8 cellular contexts compared by ENCODE assay signal in genomic region chr19:43527860-43528622, GRCh38. TPM values are rescaled to one million over a fixed set of nuclear protein-coding genes. Genes with fewer than 3 reads are reported as not detected.
DNase-seq lines count a peak whose midpoint lies in the region; ATAC-seq, FAIRE-seq and TF ChIP-seq lines count a peak whose summit lies in the region.

No MANE protein-coding gene starts in this region.

- H3K4me1 ChIP-seq in CD4-positive, CD25-positive, alpha-beta regulatory T cell (ENCODE audit: control insufficient read depth, insufficient read depth, low read length, poor library complexity, severe bottlenecking) = peaks cover 38% of the 10 kb centered on the region
- H3K4me1 ChIP-seq in ascending aorta = peaks cover 12 to 24% of the 10 kb centered on the region in 2 donors
- peaks cover 21 to 30% of the 10 kb centered on the region in 2 donors for H3K4me1 ChIP-seq in naive thymus-derived CD4-positive, alpha-beta T cell (ENCODE audit: control insufficient read depth in 2 of 2, insufficient read depth in 2 of 2, low read length in 2 of 2)

- H3K4me1 Mint-ChIP-seq in CD4-positive, CD25-positive, alpha-beta regulatory T cell = peaks cover 5 to 39% (median 24%) of the 10 kb centered on the region in 4 donors
- H3K4me1 Mint-ChIP-seq in naive thymus-derived CD4-positive, alpha-beta T cell = peaks cover 14 to 42% (median 30%) of the 10 kb centered on the region in 7 donors

- H3K36me3 ChIP-seq in CD4-positive, CD25-positive, alpha-beta regulatory T cell (ENCODE audit: control insufficient read depth, insufficient read depth, low read length) = no peaks in the 10 kb centered on the region
- no peaks in the 10 kb centered on the region for H3K36me3 ChIP-seq in ascending aorta
- peaks cover 0 to 5% (median 0%) of the 10 kb centered on the region in 3 experiments for H3K36me3 ChIP-seq in naive thymus-derived CD4-positive, alpha-beta T cell (ENCODE audit: control insufficient read depth in 2 of 3, insufficient read depth in 3 of 3, low read length in 3 of 3)

- peak overlapping the region in 1 of 3 donors; percentile 42 for H3K27ac Mint-ChIP-seq in CD4-positive, CD25-positive, alpha-beta regulatory T cell
- peak overlapping the region in 6 of 9 donors; percentile 33 to 91 (median 56) for H3K27ac Mint-ChIP-seq in naive thymus-derived CD4-positive, alpha-beta T cell

- no peaks in the 10 kb centered on the region for H3K27me3 Mint-ChIP-seq in CD4-positive, CD25-positive, alpha-beta regulatory T cell
- H3K27me3 Mint-ChIP-seq in naive thymus-derived CD4-positive, alpha-beta T cell = no peaks in the 10 kb centered on the region

- DNase-seq in CD4-positive, CD25-positive, alpha-beta regulatory T cell = no peak
- DNase-seq in NB4 (ENCODE audit: low read depth) (peak; percentile 24), ascending aorta (ENCODE audit: low spot score in 2 of 2) (peak in 1 of 2 donors; percentile 79), H54 (ENCODE audit: insufficient read length, low spot score) (no peak)
- DNase-seq in naive thymus-derived CD4-positive, alpha-beta T cell = no peak
- no peak for DNase-seq in activated CD4-positive, CD25-positive, alpha-beta regulatory T cell (lab: John Stamatoyannopoulos, UW)
- no peak for DNase-seq in stimulated activated CD8-positive, alpha-beta memory T cell treated with anti-CD3 and anti-CD28 coated beads, Interleukin-4, amount 100 ng/mL, for 48 hours

- ATAC-seq in CD4-positive, CD25-positive, alpha-beta regulatory T cell (ENCODE audit: low read depth in 2 of 2) = no peak
- no peak for ATAC-seq in naive thymus-derived CD4-positive, alpha-beta T cell
- ATAC-seq in GM18498 (IDR thresholded peaks at IDR 0.05; ENCODE audit: unreplicated experiment) = no peak

- no peak overlapping the region for H3K27ac ChIP-seq in CD4-positive, CD25-positive, alpha-beta regulatory T cell (ENCODE audit: insufficient read depth, low read length, poor library complexity, severe bottlenecking)
- peak overlapping the region; percentile 82 to 87 for H3K27ac ChIP-seq in ascending aorta
- H3K27ac ChIP-seq in naive thymus-derived CD4-positive, alpha-beta T cell (ENCODE audit: low read depth, low read length) = peak overlapping the region; percentile 81

- no peaks in the 10 kb centered on the region for H3K9me3 ChIP-seq in CD4-positive, CD25-positive, alpha-beta regulatory T cell (ENCODE audit: control insufficient read depth in 2 of 2, low read length in 2 of 2)
- H3K9me3 ChIP-seq in ascending aorta = no peaks in the 10 kb centered on the region
- H3K9me3 ChIP-seq in naive thymus-derived CD4-positive, alpha-beta T cell (ENCODE audit: control insufficient read depth in 2 of 3, low read length in 3 of 3) = no peaks in the 10 kb centered on the region

- H3K4me3 ChIP-seq in CD4-positive, CD25-positive, alpha-beta regulatory T cell (ENCODE audit: low read depth, low read length) = no peak overlapping the region
- H3K4me3 ChIP-seq in NB4 (ENCODE audit: low read depth, low read length) (no peak overlapping the region), ascending aorta (peak overlapping the region in 1 of 2 donors; percentile 76)
- H3K4me3 ChIP-seq in naive thymus-derived CD4-positive, alpha-beta T cell (ENCODE audit: low read length) = no peak overlapping the region

- no peak for TF ChIP-seq POLR2A in NB4 (IDR thresholded peaks at IDR 0.05; ENCODE audit: extremely low read depth, insufficient read length)
- no peak for TF ChIP-seq POLR2A in H54 (IDR thresholded peaks at IDR 0.05; ENCODE audit: low read depth, low read length)

- FAIRE-seq in H54 (lab: Jason Lieb, UNC) = no peak

- no peaks in the 10 kb centered on the region for H3K27me3 ChIP-seq in CD4-positive, CD25-positive, alpha-beta regulatory T cell (ENCODE audit: control insufficient read depth, insufficient read depth, low read length)
- no peaks in the 10 kb centered on the region for H3K27me3 ChIP-seq in ascending aorta
- H3K27me3 ChIP-seq in naive thymus-derived CD4-positive, alpha-beta T cell (ENCODE audit: control insufficient read depth in 2 of 2, insufficient read depth in 2 of 2, low read length in 2 of 2) = no peaks in the 10 kb centered on the region

- H3K36me3 Mint-ChIP-seq in CD4-positive, CD25-positive, alpha-beta regulatory T cell = no peaks in the 10 kb centered on the region
- H3K36me3 Mint-ChIP-seq in naive thymus-derived CD4-positive, alpha-beta T cell = peaks cover 0 to 1% (median 0%) of the 10 kb centered on the region in 5 donors

- CTCF ChIA-PET in naive thymus-derived CD4-positive, alpha-beta T cell (lab: Charles Lee) = interaction anchor here (0.6 to 3.4 kb wide), 8 partner anchors 8 to 94 kb away, joined by 3 to 19 read pairs (median 4); partner anchors contain the start of gene IRGQ

- H3K4me3 Mint-ChIP-seq in CD4-positive, CD25-positive, alpha-beta regulatory T cell = peak overlapping the region in 3 of 4 donors; percentile 26 to 76 (median 54)
- H3K4me3 Mint-ChIP-seq in naive thymus-derived CD4-positive, alpha-beta T cell = peak overlapping the region in 8 of 10 donors; percentile 10 to 90 (median 54)

- H3K9me3 Mint-ChIP-seq in CD4-positive, CD25-positive, alpha-beta regulatory T cell = no peaks in the 10 kb centered on the region
- H3K9me3 Mint-ChIP-seq in naive thymus-derived CD4-positive, alpha-beta T cell = no peaks in the 10 kb centered on the region

- intact Hi-C loops in ascending aorta (cut with DNase I) = loop anchor here (2.0 kb wide), 4 partner anchors 23 to 143 kb away; partner anchors contain the start of genes PHLDB3 and PLAUR
- intact Hi-C loops in naive thymus-derived CD4-positive, alpha-beta T cell (cut with micrococcal nuclease) = loop anchor here (1.0 to 10.0 kb wide), 4 partner anchors 24 to 257 kb away; partner anchors contain the start of genes PHLDB3 (in 2 of the 2) and KCNN4 (in 1 of the 2)

- POLR2A ChIA-PET in naive thymus-derived CD4-positive, alpha-beta T cell (lab: Charles Lee) = interaction anchor here (0.6 to 1.7 kb wide), 4 partner anchors 25 to 88 kb away, joined by 4 to 7 read pairs (median 4); no protein-coding TSS in a partner anchor

- no peak for TF ChIP-seq CTCF in NB4 (IDR thresholded peaks at IDR 0.05; ENCODE audit: low read depth, low read length)
- TF ChIP-seq CTCF in ascending aorta (IDR thresholded peaks at IDR 0.05) = no peak

RNA-seq across cellular contexts. Expression of gene ETHE1, which starts 1.0 kb away (rescaled TPM):
- total RNA-seq in CD4-positive, CD25-positive, alpha-beta regulatory T cell = 22.8 TPM
- polyA plus RNA-seq in CD4-positive, CD25-positive, alpha-beta regulatory T cell = 10 to 100 TPM; 55.1 to 73.5 (median 64.4) TPM
- total RNA-seq in ascending aorta = 118 TPM
- total RNA-seq in naive thymus-derived CD4-positive, alpha-beta T cell = 10 to 100 TPM; 20.3 to 58.6 (median 23.9) TPM
- polyA plus RNA-seq in naive thymus-derived CD4-positive, alpha-beta T cell = 10 to 100 TPM; 58.0 to 59.3 TPM

RNA-seq across cellular contexts. Expression of gene ZNF575, which starts 4.9 kb away (rescaled TPM):
- 3.3 TPM for total RNA-seq in CD4-positive, CD25-positive, alpha-beta regulatory T cell
- 1 to 10 TPM in 3 of 4 donors, under 1 TPM in 1; 0.83 to 1.6 (median 1.3) TPM for polyA plus RNA-seq in CD4-positive, CD25-positive, alpha-beta regulatory T cell
- total RNA-seq in ascending aorta = not detected
- total RNA-seq in naive thymus-derived CD4-positive, alpha-beta T cell = 10 to 100 TPM in 2 of 5 experiments, 1 to 10 TPM in 3; 4.5 to 10.7 (median 5.6) TPM
- polyA plus RNA-seq in naive thymus-derived CD4-positive, alpha-beta T cell = 1 to 10 TPM; 2.7 to 3.5 TPM

RNA-seq across cellular contexts. Expression of gene PHLDB3, which starts 23.5 kb away (rescaled TPM):
- total RNA-seq in CD4-positive, CD25-positive, alpha-beta regulatory T cell = 64.1 TPM
- polyA plus RNA-seq in CD4-positive, CD25-positive, alpha-beta regulatory T cell = 1 to 10 TPM; 1.5 to 4.4 (median 3.6) TPM
- total RNA-seq in ascending aorta = 1.8 TPM
- 10 to 100 TPM; 24.5 to 98.8 (median 43.3) TPM for total RNA-seq in naive thymus-derived CD4-positive, alpha-beta T cell
- polyA plus RNA-seq in naive thymus-derived CD4-positive, alpha-beta T cell = 1 to 10 TPM; 4.5 to 6.5 TPM

RNA-seq across cellular contexts. Expression of gene XRCC1, which starts 47.3 kb away (rescaled TPM):
- total RNA-seq in CD4-positive, CD25-positive, alpha-beta regulatory T cell = 35.4 TPM
- polyA plus RNA-seq in CD4-positive, CD25-positive, alpha-beta regulatory T cell = 10 to 100 TPM; 19.8 to 26.9 (median 24.3) TPM
- total RNA-seq in ascending aorta = 6.4 TPM
- total RNA-seq in naive thymus-derived CD4-positive, alpha-beta T cell = 10 to 100 TPM; 32.0 to 36.1 (median 35.4) TPM
- 10 to 100 TPM; 27.2 to 34.8 TPM for polyA plus RNA-seq in naive thymus-derived CD4-positive, alpha-beta T cell

RNA-seq across cellular contexts. Expression of gene PINLYP, which starts 47.6 kb away (rescaled TPM):
- total RNA-seq in CD4-positive, CD25-positive, alpha-beta regulatory T cell = not detected
- polyA plus RNA-seq in CD4-positive, CD25-positive, alpha-beta regulatory T cell = 1 to 10 TPM in 1 of 4 donors, under 1 TPM in 3; 0.42 to 1.3 (median 0.65) TPM
- 2.2 TPM for total RNA-seq in ascending aorta
- 1 to 10 TPM in 2 of 5 experiments, under 1 TPM in 3; 0.27 to 5.8 (median 0.59) TPM for total RNA-seq in naive thymus-derived CD4-positive, alpha-beta T cell
- polyA plus RNA-seq in naive thymus-derived CD4-positive, alpha-beta T cell = under 1 TPM in 1 of 2 donors, not detected in 1; 0.49 TPM
